In the genomic region with DNA sequence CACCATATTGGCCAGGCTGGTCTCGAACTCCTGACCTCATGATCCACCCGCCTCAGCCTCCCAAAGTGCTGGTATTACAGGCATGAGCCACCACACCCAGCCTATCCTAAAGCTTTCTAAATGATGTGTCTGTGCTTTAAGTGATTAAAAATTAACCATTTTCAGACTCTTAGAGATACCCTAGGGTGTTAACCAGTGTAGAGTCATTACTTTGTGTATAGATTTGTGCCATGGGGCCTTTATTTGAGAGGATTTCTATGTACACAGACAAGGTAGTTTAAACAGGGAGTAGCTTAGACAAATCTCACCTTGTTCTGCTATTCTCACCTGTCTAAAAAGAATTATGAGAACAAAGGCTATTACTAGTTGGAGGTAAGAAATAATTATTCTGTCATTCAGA, we compare ENCODE assay signal across 25 cellular contexts.
"Had no signal": no experiment of that assay in that cellular context is flagged by ENCODE, and none has a peak within 500 bp of the region (broad histone marks: within the 10 kb centered on the region; RNA-seq: fewer than 3 reads in every experiment).

No MANE protein-coding gene starts in this region.

- H3K9me3 Mint-ChIP-seq: activated CD4-positive, alpha-beta memory T cell treated with anti-CD3 and anti-CD28 coated beads for 36 hours; activated CD4-positive, alpha-beta T cell treated with anti-CD3 and anti-CD28 coated beads, Interleukin-2, amount 10 ng/mL, durations not matched to agents 24 days and 14 days; activated T-helper 2 cell treated with anti-CD3 and anti-CD28 coated beads, Interferon-gamma antibody, Interleukin-2, Interleukin-4, amounts not matched to agents 10 μg/mL and 5 μg/mL and 100 μg/mL, durations not matched to agents 14 hours and 24 hours and 36 hours; immature natural killer cell; natural killer cell had no signal

- ATAC-seq: gastroesophageal sphincter, natural killer cell, sciatic nerve, SK-N-SH treated with all-trans-retinoic acid at 6 μM for 48 hours had no signal

- H3K27me3 Mint-ChIP-seq: activated CD4-positive, alpha-beta memory T cell treated with anti-CD3 and anti-CD28 coated beads for 36 hours; activated CD4-positive, alpha-beta T cell treated with anti-CD3 and anti-CD28 coated beads, Interleukin-2, amount 10 ng/mL, durations not matched to agents 24 days and 14 days; activated naive CD8-positive, alpha-beta T cell had no signal

- H3K27me3 ChIP-seq: colonic mucosa, gastroesophageal sphincter, transverse colon had no signal

- DNase-seq: activated CD4-positive, alpha-beta memory T cell treated with anti-CD3 and anti-CD28 coated beads for 36 hours; activated CD4-positive, alpha-beta T cell treated with anti-CD3 and anti-CD28 coated beads, Interleukin-2, amount 10 ng/mL, durations not matched to agents 24 days and 14 days; activated CD4-positive, CD25-positive, alpha-beta regulatory T cell treated with anti-CD3 and anti-CD28 coated beads, Interleukin-2, amount 50 U/mL, for 72 hours; activated CD8-positive, alpha-beta memory T cell treated with anti-CD3 and anti-CD28 coated beads, Interleukin-2, amount 50 U/mL, for 4 hours; activated T-cell treated with anti-CD3 and anti-CD28 coated beads, Interleukin-2, amount 50 U/mL, for 1 hour; anterior cingulate cortex; cerebellar nuclear complex; colonic mucosa; effector CD8-positive, alpha-beta T cell; head of caudate nucleus; hypothalamus; immature natural killer cell; kidney; natural killer cell; retina; stimulated activated naive CD4-positive, alpha-beta T cell; T-helper 2 cell; transverse colon had no signal

- H3K4me3 ChIP-seq: colonic mucosa, gastroesophageal sphincter, skin epidermis, transverse colon had no signal

- H3K9me3 ChIP-seq: colonic mucosa, gastroesophageal sphincter, transverse colon had no signal

- H3K27ac Mint-ChIP-seq: activated CD4-positive, alpha-beta memory T cell treated with anti-CD3 and anti-CD28 coated beads for 36 hours; activated naive CD8-positive, alpha-beta T cell; activated T-helper 2 cell treated with anti-CD3 and anti-CD28 coated beads, Interferon-gamma antibody, Interleukin-2, Interleukin-4, amounts not matched to agents 10 μg/mL and 5 μg/mL and 100 μg/mL, durations not matched to agents 14 hours and 24 hours and 36 hours; immature natural killer cell; natural killer cell had no signal

- H3K36me3 ChIP-seq: colonic mucosa, gastroesophageal sphincter, transverse colon had no signal

- H3K4me1 Mint-ChIP-seq: activated CD4-positive, alpha-beta T cell treated with anti-CD3 and anti-CD28 coated beads, Interleukin-2, amount 10 ng/mL, durations not matched to agents 24 days and 14 days; immature natural killer cell; natural killer cell had no signal

- H3K27ac ChIP-seq: colonic mucosa, epithelial cell of prostate, gastroesophageal sphincter, skin epidermis, transverse colon had no signal

- H3K4me3 Mint-ChIP-seq: activated CD4-positive, alpha-beta memory T cell treated with anti-CD3 and anti-CD28 coated beads for 36 hours; activated CD4-positive, alpha-beta T cell treated with anti-CD3 and anti-CD28 coated beads, Interleukin-2, amount 10 ng/mL, durations not matched to agents 24 days and 14 days; activated naive CD8-positive, alpha-beta T cell; immature natural killer cell; natural killer cell had no signal

- H3K36me3 Mint-ChIP-seq: activated CD4-positive, alpha-beta memory T cell treated with anti-CD3 and anti-CD28 coated beads for 36 hours; activated naive CD8-positive, alpha-beta T cell; immature natural killer cell; natural killer cell had no signal
